ENCODE assay signal across 29 cellular contexts in genomic region chr4:53421791-53422190, GRCh38.
"Had no signal": no experiment of that assay in that cellular context is flagged by ENCODE, and none has a peak within 500 bp of the region (broad histone marks: within the 10 kb centered on the region; RNA-seq: fewer than 3 reads in every experiment).

No MANE protein-coding gene starts in this region.

- H3K4me3 ChIP-seq: left ventricle myocardium inferior, lung, mucosa of descending colon, prostate gland, skin epidermis, stomach, testis, thyroid gland, transverse colon, upper lobe of left lung, vagina had no signal

- DNase-seq: hippocampal formation; kidney; left ventricle myocardium inferior; midbrain; mucosa of descending colon; naive thymus-derived CD4-positive, alpha-beta T cell; nucleus accumbens; posterior cingulate gyrus; retina; right cardiac atrium; stimulated activated CD4-positive, alpha-beta T cell treated with anti-CD3 and anti-CD28 coated beads, Interleukin-12 subunit alpha, Interleukin-12 subunit beta, amount 100 ng/mL, for 4 hours; stimulated activated CD4-positive, alpha-beta T cell treated with anti-CD3 and anti-CD28 coated beads, Interleukin-15, amount 100 ng/mL, for 24 hours; stimulated activated CD4-positive, alpha-beta T cell treated with anti-CD3 and anti-CD28 coated beads, Interleukin-2, amount 100 ng/mL, for 24 hours; stimulated activated CD4-positive, alpha-beta T cell treated with anti-CD3 and anti-CD28 coated beads, Interleukin-4, amount 100 ng/mL, for 1 hour; stimulated activated naive B cell treated with anti-CD40 and anti-IgM and Interleukin-4, amounts not matched to agents 10 μg/mL and 1 μg/mL and 100 μg/mL, for 72 hours; stimulated activated naive CD8-positive, alpha-beta T cell treated with anti-CD3 and anti-CD28 coated beads, Interleukin-15, Interleukin-2, amounts not matched to agents 100 U/mL and 50 U/mL, for 24 hours; stomach; testis; thyroid gland; transverse colon; upper lobe of left lung had no signal

- H3K36me3 ChIP-seq: prostate gland, thyroid gland, vagina had no signal

- H3K4me3 Mint-ChIP-seq: memory B cell; naive thymus-derived CD4-positive, alpha-beta T cell; nephron; neural crest cell; stimulated activated naive B cell treated with anti-CD40 and anti-IgM and Interleukin-4, amounts not matched to agents 10 μg/mL and 1 μg/mL and 100 μg/mL, for 72 hours had no signal

- H3K27me3 ChIP-seq: stomach, testis, thyroid gland, transverse colon, upper lobe of left lung, vagina had no signal

- ATAC-seq: mucosa of descending colon; naive thymus-derived CD4-positive, alpha-beta T cell; right cardiac atrium; sciatic nerve; stimulated activated naive B cell treated with anti-CD40 and anti-IgM and Interleukin-4, amounts not matched to agents 10 μg/mL and 1 μg/mL and 100 μg/mL, for 72 hours; stimulated activated naive CD8-positive, alpha-beta T cell treated with anti-CD3 and anti-CD28 coated beads, Interleukin-15, Interleukin-2, amounts not matched to agents 100 U/mL and 50 U/mL, for 24 hours had no signal

- H3K27ac ChIP-seq: left ventricle myocardium inferior, prostate gland, skin epidermis, stomach, testis, thyroid gland, transverse colon, upper lobe of left lung, vagina had no signal

- H3K27me3 Mint-ChIP-seq: memory B cell; naive thymus-derived CD4-positive, alpha-beta T cell; stimulated activated naive B cell treated with anti-CD40 and anti-IgM and Interleukin-4, amounts not matched to agents 10 μg/mL and 1 μg/mL and 100 μg/mL, for 72 hours had no signal

- H3K4me1 ChIP-seq: prostate gland, testis, thyroid gland, transverse colon, upper lobe of left lung, vagina had no signal

- H3K4me1 Mint-ChIP-seq: nephron had no signal

- H3K9me3 Mint-ChIP-seq: memory B cell; naive thymus-derived CD4-positive, alpha-beta T cell; nephron; neural crest cell; stimulated activated naive B cell treated with anti-CD40 and anti-IgM and Interleukin-4, amounts not matched to agents 10 μg/mL and 1 μg/mL and 100 μg/mL, for 72 hours had no signal

- H3K27ac Mint-ChIP-seq: memory B cell; nephron; stimulated activated naive B cell treated with anti-CD40 and anti-IgM and Interleukin-4, amounts not matched to agents 10 μg/mL and 1 μg/mL and 100 μg/mL, for 72 hours had no signal

- H3K9me3 ChIP-seq: left ventricle myocardium inferior, mucosa of descending colon, prostate gland, stomach, testis, thyroid gland, transverse colon, upper lobe of left lung, vagina had no signal
